In genomic region chr2:38438536-38439225, GRCh38 we compare ENCODE assay signal across 14 cellular contexts.
A peak's percentile ranks its signal among the peaks of the same experiment; 100 is the strongest.
DNase-seq lines count a peak whose midpoint lies in the region; ATAC-seq, FAIRE-seq and TF ChIP-seq lines count a peak whose summit lies in the region.
"Had no signal": no experiment of that assay in that cellular context is flagged by ENCODE, and none has a peak within 500 bp of the region (broad histone marks: within the 10 kb centered on the region; RNA-seq: fewer than 3 reads in every experiment).

No MANE protein-coding gene starts in this region.

- ATAC-seq in GM18873 (IDR thresholded peaks at IDR 0.05; ENCODE audit: low FRiP score, unreplicated experiment), result peak; percentile 64
- ATAC-seq in HG02938 (IDR thresholded peaks at IDR 0.05; ENCODE audit: unreplicated experiment), result peak; percentile 82
- ATAC-seq in body of pancreas, result peak; percentile 57
- ATAC-seq in HepG2, result no peak
- no peak for ATAC-seq in GM19467 (IDR thresholded peaks at IDR 0.05; ENCODE audit: unreplicated experiment)
- ATAC-seq: CD8-positive, alpha-beta T cell had no signal

- peak overlapping the region in 3 of 4 donors; percentile 41 to 72 (median 54) for H3K27ac ChIP-seq in body of pancreas
- no peak overlapping the region for H3K27ac ChIP-seq in HepG2 (ENCODE audit: extremely low read length, insufficient read depth, low read length)
- H3K27ac ChIP-seq: transverse colon had no signal

- no peak for TF ChIP-seq EP300 in HepG2 (IDR thresholded peaks at IDR 0.05; ENCODE audit: low read depth in 2 of 2, low read length in 2 of 2)
- TF ChIP-seq EP300 in HepG2 (CRISPR knock-in tag; IDR thresholded peaks at IDR 0.05; ENCODE audit: borderline replicate concordance), result no peak

- H3K4me2 ChIP-seq in HepG2 (ENCODE audit: low read depth, low read length), result no peak overlapping the region

- TF ChIP-seq CTCF in body of pancreas (IDR thresholded peaks at IDR 0.05), result no peak
- no peak for TF ChIP-seq CTCF in HepG2 (CRISPR knock-in tag; IDR thresholded peaks at IDR 0.05)

- BruUV-seq in HepG2 (replicated peaks; lab: Mats Ljungman, UMichigan), result no TSS peak

- CTCF ChIA-PET in HepG2 (lab: Yijun Ruan, JAX; ENCODE audit: low intra/inter-chr PET ratio, low total read pairs), result no interaction called here

- 38 to 42% methylated on average over 3 of the region's 3 CpGs for WGBS in body of pancreas, 2 donors
- 28% methylated on average over 3 of the region's 3 CpGs for whole genome bisulfite sequencing in HepG2 (ENCODE audit: low lambda C conversion rate)

- TF ChIP-seq POLR2A in body of pancreas (IDR thresholded peaks at IDR 0.05), result no peak
- TF ChIP-seq POLR2A in HepG2 (IDR thresholded peaks at IDR 0.05; ENCODE audit: insufficient read depth in 1 of 2, low read depth in 2 of 2, low read length in 2 of 2), result no peak

- no peaks in the 10 kb centered on the region for H4K20me1 ChIP-seq in HepG2 (ENCODE audit: insufficient read depth, low read length)

- intact Hi-C loops in body of pancreas (cut with DNase I), result no loop called here
- intact Hi-C loops in HepG2 (cut with micrococcal nuclease; ENCODE audit: unreplicated experiment), result no loop called here

- DNase-seq in Daoy (ENCODE audit: low read depth), result peak; percentile 42
- DNase-seq in body of pancreas, result peak in 3 of 4 donors; percentile 9 to 44 (median 22)
- no peak for DNase-seq in effector CD4-positive, alpha-beta T cell
- DNase-seq in HepG2 (ENCODE audit: low spot score), result no peak
- DNase-seq in NCI-H2196 treated with DMSO at 0.1 percent for 48 hours (lab: John Stamatoyannopoulos, UW; ENCODE audit: unreplicated experiment), result no peak
- DNase-seq: activated gamma-delta T cell treated with Interleukin-2 at 50 U/mL for 16 hours; CD8-positive, alpha-beta T cell; HCEC 1CT; kidney glomerular epithelial cell; transverse colon had no signal

- H3K9ac ChIP-seq in HepG2 (ENCODE audit: insufficient read depth, low read depth, low read length), result no peak overlapping the region

- H3K27me3 ChIP-seq in body of pancreas, result no peaks in the 10 kb centered on the region
- peaks cover 0 to 15% of the 10 kb centered on the region in 2 experiments; a peak in 2 of 5 replicates for H3K27me3 ChIP-seq in HepG2 (ENCODE audit: control insufficient read depth in 1 of 2, insufficient read depth in 2 of 2, low read length in 2 of 2)
- H3K27me3 ChIP-seq: transverse colon had no signal

- H3K9me3 ChIP-seq in body of pancreas (no peaks in the 10 kb centered on the region), HepG2 (ENCODE audit: low read length) (no peaks in the 10 kb centered on the region; the same call in 1 of the 2 replicates)
- H3K9me3 ChIP-seq: transverse colon had no signal

- peaks cover 12% of the 10 kb centered on the region for H3K4me1 ChIP-seq in body of pancreas
- peaks cover 69% of the 10 kb centered on the region for H3K4me1 ChIP-seq in HepG2 (ENCODE audit: insufficient read depth, low read length)

- no peak overlapping the region for H3K4me3 ChIP-seq in body of pancreas
- H3K4me3 ChIP-seq in HepG2 (replicated peaks in 1 of 3; ENCODE audit: insufficient read depth in 1 of 3, low read depth in 2 of 3, low read length in 3 of 3), result no peak overlapping the region
- H3K4me3 ChIP-seq: transverse colon had no signal

- H3K36me3 ChIP-seq in body of pancreas (replicated peaks in 1 of 2; ENCODE audit: insufficient read depth in 1 of 2, low read depth in 2 of 2) (no peaks in the 10 kb centered on the region), HepG2 (replicated peaks in 1 of 2; ENCODE audit: control insufficient read depth in 1 of 2, insufficient read depth in 2 of 2, low read length in 2 of 2) (no peaks in the 10 kb centered on the region)
- H3K36me3 ChIP-seq: transverse colon had no signal

- no peak for TF ChIP-seq RAD21 in HepG2 (CRISPR knock-in tag; IDR thresholded peaks at IDR 0.05)

- no peak for FAIRE-seq in HepG2 (lab: Jason Lieb, UNC)
- FAIRE-seq: endometrium had no signal

- H3K79me2 ChIP-seq in HepG2 (ENCODE audit: insufficient read depth, low read length), result no peaks in the 10 kb centered on the region

- no peak overlapping the region for H2AFZ ChIP-seq in HepG2 (ENCODE audit: low read length)

- in situ Hi-C loops in HepG2 (cut with HindIII; ENCODE audit: extremely low pct_ligation_motif_present, low pct_unique_long_range_greater_than_20kb), result no loop called here

- POLR2A ChIA-PET in HepG2 (lab: Yijun Ruan, JAX), result no interaction called here

TF ChIP-seq in HepG2, 621 proteins besides CTCF, POLR2A, EP300 and RAD21:
- TF ChIP-seq ZNF879 (CRISPR knock-in tag; IDR thresholded peaks at IDR 0.05) (no peak), CAMTA2 (CRISPR knock-in tag; IDR thresholded peaks at IDR 0.05; ENCODE audit: borderline replicate concordance) (no peak), MLLT10 (CRISPR knock-in tag; IDR thresholded peaks at IDR 0.05) (no peak), CBFB (CRISPR knock-in tag; IDR thresholded peaks at IDR 0.05) (no peak), TRAFD1 (CRISPR knock-in tag; IDR thresholded peaks at IDR 0.05; ENCODE audit: borderline replicate concordance) (no peak), HNRNPL (IDR thresholded peaks at IDR 0.05; ENCODE audit: low read depth, low read length) (no peak), ESRRA (CRISPR knock-in tag; IDR thresholded peaks at IDR 0.05; ENCODE audit: low read depth) (no peak)

Comparison
In these comparisons a context has a peak if more than half of its experiments do, and no peak if none do; other contexts are left out.
1. DNase-seq: peak in Daoy (single experiment) and body of pancreas (3 of 4); none in effector CD4-positive, alpha-beta T cell (single experiment), HepG2 (single experiment) and NCI-H2196 treated with DMSO at 0.1 percent for 48 hours (single experiment).
2. ATAC-seq: peak in GM18873 (single experiment), HG02938 (single experiment) and body of pancreas (single experiment); none in HepG2 (single experiment) and GM19467 (single experiment).